In the genomic region with DNA sequence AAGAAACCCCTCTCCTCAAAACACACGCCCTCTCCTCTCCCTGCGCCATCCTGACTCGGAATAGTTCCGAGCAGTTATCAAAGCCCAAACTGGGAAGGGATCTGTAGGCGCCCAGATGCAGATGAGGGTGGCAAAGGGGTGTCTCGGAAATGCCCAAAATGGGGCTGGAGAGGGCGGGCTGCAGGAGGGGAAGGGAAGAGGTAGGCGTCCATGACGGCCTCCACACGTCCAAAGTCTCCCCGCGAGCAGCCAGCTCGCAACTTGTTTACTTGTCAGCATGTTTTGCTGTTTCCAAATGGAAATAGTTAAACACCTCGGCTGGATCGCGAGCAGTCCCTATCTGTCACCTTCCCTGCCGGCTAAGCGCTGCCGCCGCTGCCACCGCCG, we compare ENCODE assay signal across 10 cellular contexts. TPM values are rescaled to one million over a fixed set of nuclear protein-coding genes. Genes with fewer than 3 reads are reported as not detected.
A peak's percentile ranks its signal among the peaks of the same experiment; 100 is the strongest.
DNase-seq lines count a peak whose midpoint lies in the region; ATAC-seq, FAIRE-seq and TF ChIP-seq lines count a peak whose summit lies in the region.
"Had no signal": no experiment of that assay in that cellular context is flagged by ENCODE, and none has a peak within 500 bp of the region (broad histone marks: within the 10 kb centered on the region; RNA-seq: fewer than 3 reads in every experiment).

No MANE protein-coding gene starts in this region.

- H2BK20ac ChIP-seq in H9 (ENCODE audit: low read depth, low read length, poor library complexity, severe bottlenecking), result no peak overlapping the region

- no peak overlapping the region for H2BK120ac ChIP-seq in H9 (ENCODE audit: low read depth, low read length, poor library complexity, severe bottlenecking)

- no peak overlapping the region for H3T11ph ChIP-seq in H9 (ENCODE audit: low read length)

- H3K9ac ChIP-seq in H9 (ENCODE audit: extremely low read depth, insufficient read length, low read length), result no peak overlapping the region

- H3K4me1 Mint-ChIP-seq in H9 (peaks cover 16 to 25% of the 10 kb centered on the region in 2 experiments), neural crest cell (peaks cover 23% of the 10 kb centered on the region)
- H3K4me1 Mint-ChIP-seq in effector memory CD8-positive, alpha-beta T cell (ENCODE audit: low read depth in 2 of 2), result peaks cover 0 to 13% of the 10 kb centered on the region in 2 donors

- no peaks in the 10 kb centered on the region for H3K79me1 ChIP-seq in H9 (ENCODE audit: insufficient read depth, low read depth, low read length, poor library complexity, severe bottlenecking)

- POLR2A ChIA-PET in A549 (lab: Yijun Ruan, JAX), result no interaction called here

- CTCF ChIA-PET in A549 (lab: Yijun Ruan, JAX), result interaction anchor here (0.6 to 15.0 kb wide), 3 partner anchors 9 to 196 kb away, joined by 3 to 201 read pairs (median 6); no protein-coding TSS in a partner anchor

- TF ChIP-seq CTCF in A549 (IDR thresholded peaks at IDR 0.05), result no peak
- TF ChIP-seq CTCF in H9 (conservative IDR thresholded peaks at IDR 0.05), result no peak
- no peak for TF ChIP-seq CTCF in neural crest cell (conservative IDR thresholded peaks at IDR 0.05)

- no peaks in the 10 kb centered on the region for H4K20me1 ChIP-seq in H9 (ENCODE audit: control insufficient read depth, insufficient read depth, insufficient read length)

- no peak overlapping the region for H4K5ac ChIP-seq in H9 (ENCODE audit: insufficient read length, low read depth, low read length)

- H3K27ac ChIP-seq in A549 (peak overlapping the region; percentile 87 to 92), H9 (ENCODE audit: insufficient read length, low read depth, low read length) (no peak overlapping the region)

- TF ChIP-seq RAD21 in A549 (conservative IDR thresholded peaks at IDR 0.05 in 1 of 2, IDR thresholded peaks at IDR 0.05 in 1 of 2), result no peak

- H3K9me3 Mint-ChIP-seq in H9 (no peaks in the 10 kb centered on the region; a peak in 2 of 5 replicates), neural crest cell (no peaks in the 10 kb centered on the region)
- no peaks in the 10 kb centered on the region for H3K9me3 Mint-ChIP-seq in effector memory CD8-positive, alpha-beta T cell

- H3K14ac ChIP-seq in H9 (ENCODE audit: insufficient read depth, low read length), result no peak overlapping the region

- peaks cover 18% of the 10 kb centered on the region; the same call in 2 of the 3 replicates for H3K4me1 ChIP-seq in A549
- H3K4me1 ChIP-seq in H9 (ENCODE audit: insufficient read depth, low read length), result no peaks in the 10 kb centered on the region

- H4K91ac ChIP-seq in H9 (ENCODE audit: insufficient read length, low read depth, low read length), result no peak overlapping the region

- no peak for FAIRE-seq in A549 (lab: Jason Lieb, UNC)

- H3K23ac ChIP-seq in H9 (ENCODE audit: insufficient read length, low read depth, low read length), result no peak overlapping the region

- peaks cover 24% of the 10 kb centered on the region for H3K27me3 ChIP-seq in H9 (ENCODE audit: insufficient read depth, low read length)

- H3K36me3 Mint-ChIP-seq in H9 (ENCODE audit: insufficient read depth in 1 of 3, low read depth in 3 of 3) (peaks cover 0 to 3% (median 0%) of the 10 kb centered on the region in 3 experiments; a peak in 2 of 7 replicates), neural crest cell (ENCODE audit: low read depth) (no peaks in the 10 kb centered on the region)
- peaks cover 5% of the 10 kb centered on the region for H3K36me3 Mint-ChIP-seq in effector memory CD8-positive, alpha-beta T cell (ENCODE audit: insufficient read depth)

- WGBS in A549 (ENCODE audit: missing lambda C conversion rate), result 37% methylated on average over 22 of the region's 22 CpGs
- no CpG with 5 or more reads among the region's 22 CpGs for WGBS in H9 (ENCODE audit: extremely low coverage, insufficient read length, low lambda C conversion rate)

- H3K4ac ChIP-seq in H9 (ENCODE audit: low read depth, low read length), result no peak overlapping the region

- DNase-seq in A549 (ENCODE audit: low read depth in 1 of 2, low spot score in 1 of 2) (no peak), H9 (peak; percentile 41), neural crest cell (ENCODE audit: low read depth, low spot score) (no peak), activated gamma-delta T cell (lab: John Stamatoyannopoulos, UW) (no peak), NCI-H774 (lab: John Stamatoyannopoulos, UW) (no peak)
- DNase-seq in effector memory CD8-positive, alpha-beta T cell, result no peak
- DNase-seq: NCI-H524 treated with DMSO at 0.1 percent for 48 hours had no signal

- no peak overlapping the region for H3K56ac ChIP-seq in H9 (ENCODE audit: insufficient read length, low read depth, low read length)

- no peaks in the 10 kb centered on the region for H3K79me2 ChIP-seq in H9 (ENCODE audit: insufficient read depth, low read length)

- no peak overlapping the region for H2BK5ac ChIP-seq in H9 (ENCODE audit: insufficient read length, low read length)

- TF ChIP-seq POLR2A in A549 (IDR thresholded peaks at IDR 0.05; ENCODE audit: low read length), result no peak

- H3K4me2 ChIP-seq in A549 (peak overlapping the region; percentile 97), H9 (ENCODE audit: insufficient read depth, insufficient read length, low read length) (peak overlapping the region; percentile 87)

- peak overlapping the region; percentile 54 to 86 for H3K4me3 Mint-ChIP-seq in H9
- H3K4me3 Mint-ChIP-seq in effector memory CD8-positive, alpha-beta T cell, result peak overlapping the region; percentile 50 to 53
- H3K4me3 Mint-ChIP-seq in neural crest cell, result peak overlapping the region; percentile 83

- peaks cover 23% of the 10 kb centered on the region for H3K23me2 ChIP-seq in H9 (ENCODE audit: insufficient read length, low read depth, low read length, poor library complexity, severe bottlenecking)

- H2AK5ac ChIP-seq in H9 (ENCODE audit: insufficient read length, low read length), result no peak overlapping the region

- no peak overlapping the region for H2AFZ ChIP-seq in H9 (ENCODE audit: low read length)

- peak overlapping the region; percentile 81 for H3K4me3 ChIP-seq in A549

- H2BK15ac ChIP-seq in H9 (ENCODE audit: low read depth, low read length), result no peak overlapping the region

- ATAC-seq in A549 (no peak), HG03342 (IDR thresholded peaks at IDR 0.05; ENCODE audit: unreplicated experiment) (no peak), GM18517 (IDR thresholded peaks at IDR 0.05; ENCODE audit: unreplicated experiment) (no peak)
- no peak for ATAC-seq in effector memory CD8-positive, alpha-beta T cell (replicated peaks)

- H3K9me3 ChIP-seq in A549 (no peaks in the 10 kb centered on the region), H9 (ENCODE audit: control insufficient read depth, low read depth, low read length) (no peaks in the 10 kb centered on the region)

- H4K8ac ChIP-seq in H9 (replicated peaks; ENCODE audit: insufficient read length, low read depth, low read length), result no peak overlapping the region

- no peak overlapping the region for H3K18ac ChIP-seq in H9 (ENCODE audit: insufficient read length, low read depth, low read length)

- no peak for TF ChIP-seq EP300 in A549 (IDR thresholded peaks at IDR 0.05)

- H3K27ac Mint-ChIP-seq in H9 (no peak overlapping the region), neural crest cell (ENCODE audit: unreplicated experiment) (no peak overlapping the region)
- no peak overlapping the region for H3K27ac Mint-ChIP-seq in effector memory CD8-positive, alpha-beta T cell

- no peak overlapping the region for H2BK12ac ChIP-seq in H9 (ENCODE audit: insufficient read length, low read depth, low read length)

- peaks cover 92% of the 10 kb centered on the region for H3K27me3 Mint-ChIP-seq in H9 (ENCODE audit: low read depth)
- peaks cover 64 to 85% of the 10 kb centered on the region in 2 donors for H3K27me3 Mint-ChIP-seq in effector memory CD8-positive, alpha-beta T cell
- H3K27me3 Mint-ChIP-seq in neural crest cell (ENCODE audit: low read depth), result peaks cover 82% of the 10 kb centered on the region

TF ChIP-seq in A549, 52 proteins besides CTCF, POLR2A, EP300 and RAD21 (continues in another document):
- TF ChIP-seq ZNF302 (CRISPR knock-in tag; IDR thresholded peaks at IDR 0.05), result no peak
- TF ChIP-seq RNF2 (IDR thresholded peaks at IDR 0.05; ENCODE audit: borderline replicate concordance, low read depth), result no peak
- TF ChIP-seq RCOR1 (IDR thresholded peaks at IDR 0.05; ENCODE audit: low read depth, low read length), result no peak
- TF ChIP-seq FOSB (CRISPR knock-in tag; IDR thresholded peaks at IDR 0.05), result no peak
- no peak for TF ChIP-seq HOXB13 (CRISPR knock-in tag; IDR thresholded peaks at IDR 0.05; ENCODE audit: low read depth)
- TF ChIP-seq NPAS2 (CRISPR knock-in tag; IDR thresholded peaks at IDR 0.05; ENCODE audit: borderline replicate concordance), result no peak
- TF ChIP-seq CEBPB (IDR thresholded peaks at IDR 0.05), result no peak
- TF ChIP-seq ELK1 (IDR thresholded peaks at IDR 0.05; ENCODE audit: low read depth, low read length), result no peak
- TF ChIP-seq, protein P1, sequence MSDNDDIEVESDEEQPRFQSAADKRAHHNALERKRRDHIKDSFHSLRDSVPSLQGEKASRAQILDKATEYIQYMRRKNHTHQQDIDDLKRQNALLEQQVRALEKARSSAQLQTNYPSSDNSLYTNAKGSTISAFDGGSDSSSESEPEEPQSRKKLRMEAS (IDR thresholded peaks at IDR 0.05), result no peak
- TF ChIP-seq MYC (IDR thresholded peaks at IDR 0.05; ENCODE audit: borderline replicate concordance, low read length), result no peak
- no peak for TF ChIP-seq ESRRA (IDR thresholded peaks at IDR 0.05; ENCODE audit: borderline replicate concordance, low read length)

RNA-seq across cellular contexts. Expression of gene NTRK3, which starts 1.4 kb away (rescaled TPM):
- polyA plus RNA-seq in A549 (2011; rRNA removed) (55.2 and 86.5 TPM in 2 replicates), A549 (2017; fragmentation: RNase III; extraction: RNeasy Plus Mini Kit Qiagen cat#74134 plus additional on column Dnase treatment) (50.3 to 60.8 TPM (median 55.0 TPM) in 3 replicates)
- polyA plus RNA-seq in A549 (2012; cell fraction: cytosol; rRNA removed), result 48.2 and 56.5 TPM in 2 replicates
- 111 and 135 TPM in 2 replicates for polyA plus RNA-seq in A549 (2012; cell fraction: nucleus; rRNA removed)
- polyA minus RNA-seq in A549 (2011; rRNA and poly(A)+ RNA removed), result 242 and 247 TPM in 2 replicates
- total RNA-seq in H9 (2021) (2.4 and 2.5 TPM in 2 replicates), neural crest cell (1.1 and 2.3 TPM in 2 replicates)
- total RNA-seq: epithelial cell of proximal tubule had no signal
